In the genomic region with DNA sequence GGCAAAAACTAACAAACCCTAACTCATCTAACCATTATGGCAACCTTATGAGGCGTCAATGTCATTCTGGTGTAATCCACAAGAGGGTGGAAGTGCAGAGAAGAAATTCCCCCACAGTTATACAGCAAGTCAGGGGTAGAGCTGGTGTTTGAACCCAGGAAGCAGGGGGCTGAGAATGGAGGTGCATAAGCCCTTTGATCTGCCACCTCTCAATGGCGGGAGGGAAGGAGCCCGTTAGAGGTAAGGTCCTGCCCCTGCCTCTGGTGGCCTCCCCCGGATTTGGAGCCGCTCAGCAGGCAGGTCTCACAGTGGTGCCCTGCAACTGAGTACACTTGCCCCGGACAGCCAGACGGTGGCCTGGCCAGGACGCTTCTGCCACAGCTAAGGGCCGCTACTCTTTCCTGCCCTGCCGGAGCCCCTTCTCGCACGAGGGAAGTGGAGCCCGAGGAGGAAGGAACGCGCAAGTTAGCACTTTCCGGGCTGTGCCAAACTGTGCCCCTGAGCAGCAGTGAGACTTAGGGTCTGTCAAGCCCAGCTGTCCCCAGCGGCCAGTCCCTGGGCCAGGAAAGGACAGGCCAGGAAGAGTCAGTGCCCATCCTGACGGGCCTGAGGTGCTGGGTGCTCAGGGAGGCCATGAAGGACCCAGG, we compare ENCODE assay signal across 8 cellular contexts. TPM values are rescaled to one million over a fixed set of nuclear protein-coding genes. Genes with fewer than 3 reads are reported as not detected.
A peak's percentile ranks its signal among the peaks of the same experiment; 100 is the strongest.
DNase-seq lines count a peak whose midpoint lies in the region; ATAC-seq and TF ChIP-seq lines count a peak whose summit lies in the region.
"Had no signal": no experiment of that assay in that cellular context is flagged by ENCODE, and none has a peak within 500 bp of the region (broad histone marks: within the 10 kb centered on the region; RNA-seq: fewer than 3 reads in every experiment).

No MANE protein-coding gene starts in this region.

- H3K27me3 ChIP-seq in H7 (ENCODE audit: control insufficient read depth, insufficient read depth, low read length) (no peaks in the 10 kb centered on the region; the same call in 1 of the 2 replicates), RWPE2 (ENCODE audit: insufficient read depth, poor library complexity, severe bottlenecking) (no peaks in the 10 kb centered on the region), esophagus muscularis mucosa (peaks cover 0 to 37% (median 0%) of the 10 kb centered on the region in 4 donors), rectal smooth muscle tissue (ENCODE audit: control insufficient read depth, insufficient read depth, low read length) (no peaks in the 10 kb centered on the region), SJCRH30 (no peaks in the 10 kb centered on the region)
- H3K27me3 ChIP-seq: SJSA1 had no signal

- no peaks in the 10 kb centered on the region for H3K36me3 ChIP-seq in H7 (replicated peaks; ENCODE audit: control insufficient read depth, insufficient read depth, low read length)
- no peaks in the 10 kb centered on the region for H3K36me3 ChIP-seq in RWPE2 (ENCODE audit: low read depth)
- no peaks in the 10 kb centered on the region for H3K36me3 ChIP-seq in esophagus muscularis mucosa
- no peaks in the 10 kb centered on the region for H3K36me3 ChIP-seq in rectal smooth muscle tissue (ENCODE audit: control insufficient read depth, insufficient read depth, low read length)
- no peaks in the 10 kb centered on the region for H3K36me3 ChIP-seq in SJCRH30
- H3K36me3 ChIP-seq: SJSA1 had no signal

- H3K27ac ChIP-seq in RWPE2 (ENCODE audit: poor library complexity, severe bottlenecking) (no peak overlapping the region), esophagus muscularis mucosa (replicated peaks in 1 of 4) (peak overlapping the region; percentile 64 to 79 (median 78)), rectal smooth muscle tissue (ENCODE audit: low read depth, low read length) (peak overlapping the region; percentile 70), SJCRH30 (no peak overlapping the region)
- H3K27ac ChIP-seq: SJSA1 had no signal

- DNase-seq in H7 (peak; percentile 68), RWPE2 (ENCODE audit: low spot score) (peak; percentile 33), esophagus muscularis mucosa (ENCODE audit: extremely low spot score) (no peak), OCI-M2 (lab: John Stamatoyannopoulos, UW; ENCODE audit: unreplicated experiment) (no peak), SJCRH30 (no peak)

- H3K9me3 ChIP-seq in RWPE2 (ENCODE audit: severe bottlenecking), result no peaks in the 10 kb centered on the region
- H3K9me3 ChIP-seq in esophagus muscularis mucosa, result no peaks in the 10 kb centered on the region
- H3K9me3 ChIP-seq in SJCRH30 (replicated peaks), result no peaks in the 10 kb centered on the region
- H3K9me3 ChIP-seq: SJSA1 had no signal

- no peak for TF ChIP-seq EP300 in esophagus muscularis mucosa (IDR thresholded peaks at IDR 0.05)

- no peak for TF ChIP-seq POLR2A in esophagus muscularis mucosa (IDR thresholded peaks at IDR 0.05; ENCODE audit: low read depth)

- ATAC-seq in RWPE2 (ENCODE audit: low read depth) (no peak), HG03025 (IDR thresholded peaks at IDR 0.05; ENCODE audit: low FRiP score, unreplicated experiment) (no peak)

- H3K4me1 ChIP-seq in RWPE2 (ENCODE audit: insufficient read depth, poor library complexity, severe bottlenecking), result no peaks in the 10 kb centered on the region
- peaks cover 23 to 60% (median 44%) of the 10 kb centered on the region in 4 donors for H3K4me1 ChIP-seq in esophagus muscularis mucosa
- peaks cover 11% of the 10 kb centered on the region for H3K4me1 ChIP-seq in rectal smooth muscle tissue (ENCODE audit: control insufficient read depth, insufficient read depth, low read length)
- H3K4me1 ChIP-seq in SJCRH30, result peaks cover 17% of the 10 kb centered on the region

- no peak for TF ChIP-seq CTCF in RWPE2 (IDR thresholded peaks at IDR 0.05; ENCODE audit: poor library complexity, severe bottlenecking)
- peak in 1 of 3 experiments; percentile 24 for TF ChIP-seq CTCF in esophagus muscularis mucosa (IDR thresholded peaks at IDR 0.05)

- H3K4me3 ChIP-seq in H7 (ENCODE audit: insufficient read depth, low read depth, low read length) (no peak overlapping the region), RWPE2 (ENCODE audit: severe bottlenecking) (no peak overlapping the region), esophagus muscularis mucosa (no peak overlapping the region), rectal smooth muscle tissue (ENCODE audit: low read length) (peak overlapping the region; percentile 5), SJCRH30 (no peak overlapping the region)
- H3K4me3 ChIP-seq: SJSA1 had no signal

- no peak overlapping the region for H3K9ac ChIP-seq in rectal smooth muscle tissue (ENCODE audit: low read length)

- WGBS in esophagus muscularis mucosa, result 58% methylated on average over 16 of the region's 18 CpGs

- intact Hi-C loops in esophagus muscularis mucosa (cut with DNase I), result no loop called here

RNA-seq across cellular contexts. Expression of gene FXYD2, which starts 1.1 kb away (rescaled TPM):
- total RNA-seq in H7 (2014; rRNA removed; shearing (Covaris generic)), result 0.07 and 0.66 TPM in 2 replicates
- total RNA-seq in esophagus muscularis mucosa, result 1 to 10 TPM in 3 of 4 donors, under 1 TPM in 1; 0.52 to 5.8 (median 3.7) TPM
- 0.14 and 0.15 TPM in 2 replicates for total RNA-seq in SJCRH30 (2014; rRNA removed; shearing (Covaris generic))
- total RNA-seq: SJSA1 had no signal

RNA-seq across cellular contexts. Expression of gene DSCAML1, which starts 26.4 kb away (rescaled TPM):
- total RNA-seq in H7 (2014; rRNA removed; shearing (Covaris generic)), result 0.33 and 0.59 TPM in 2 replicates
- 1 to 10 TPM in 2 of 4 donors, under 1 TPM in 2; 0.50 to 5.8 (median 1.2) TPM for total RNA-seq in esophagus muscularis mucosa
- total RNA-seq in SJCRH30 (2014; rRNA removed; shearing (Covaris generic)), result not detected in 2 replicates

RNA-seq across cellular contexts. Expression of gene FXYD6, which starts 53.0 kb away (rescaled TPM):
- total RNA-seq in H7 (2014; rRNA removed; shearing (Covaris generic)), result 17.8 and 32.8 TPM in 2 replicates
- 100 to 1,000 TPM in 2 of 4 donors, 10 to 100 TPM in 2; 78.9 to 105 (median 91.5) TPM for total RNA-seq in esophagus muscularis mucosa
- total RNA-seq in SJCRH30 (2014; rRNA removed; shearing (Covaris generic)), result 86.9 and 90.1 TPM in 2 replicates

Comparison
In these comparisons a context has a peak if more than half of its experiments do, and no peak if none do; other contexts are left out.
1. DNase-seq: peak in H7 (single experiment) and RWPE2 (single experiment); none in esophagus muscularis mucosa (single experiment), OCI-M2 (single experiment) and SJCRH30 (0 of 2).
2. H3K27ac ChIP-seq: peak in esophagus muscularis mucosa (4 of 4) and rectal smooth muscle tissue (single experiment); none in RWPE2 (single experiment) and SJCRH30 (single experiment).